ENCODE assay signal across 9 cellular contexts in the genomic region with DNA sequence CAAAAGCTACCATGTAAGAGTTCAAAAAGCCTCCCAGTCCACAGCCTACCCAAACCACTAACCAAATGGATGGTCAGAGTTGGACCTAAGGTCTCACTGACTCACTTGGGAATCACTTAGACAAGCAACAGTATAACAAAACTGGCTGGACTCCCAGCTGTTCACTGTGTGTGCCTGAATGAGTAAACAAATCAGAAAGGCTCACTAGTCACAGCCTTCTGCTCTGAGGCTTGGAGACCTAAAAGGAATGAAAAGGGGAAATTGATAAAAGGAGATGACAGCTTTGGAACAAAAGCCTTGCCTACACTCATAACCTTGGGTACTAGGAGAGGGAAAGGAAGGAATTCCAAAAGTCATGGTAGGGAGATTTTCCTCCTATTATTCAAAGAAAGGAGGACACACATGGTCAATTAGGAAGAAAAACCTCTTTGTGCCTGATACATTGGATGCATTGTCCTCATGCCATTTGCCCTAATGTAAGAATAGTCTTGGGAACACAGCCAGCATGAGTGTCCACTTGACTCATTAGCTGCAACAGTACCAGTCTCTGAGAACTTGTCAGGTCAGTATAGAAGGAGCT.
DNase-seq lines count a peak whose midpoint lies in the region; ATAC-seq lines count a peak whose summit lies in the region.
"Had no signal": no experiment of that assay in that cellular context is flagged by ENCODE, and none has a peak within 500 bp of the region (broad histone marks: within the 10 kb centered on the region; RNA-seq: fewer than 3 reads in every experiment).

No MANE protein-coding gene starts in this region.

- no peaks in the 10 kb centered on the region for H3K9me3 Mint-ChIP-seq in activated T-cell treated with anti-CD3 and anti-CD28 coated beads, Interleukin-2, amount 50 U/mL, for 24 hours
- H3K9me3 Mint-ChIP-seq in activated naive CD4-positive, alpha-beta T cell treated with anti-CD3 and anti-CD28 coated beads for 36 hours: no peaks in the 10 kb centered on the region
- no peaks in the 10 kb centered on the region for H3K9me3 Mint-ChIP-seq in stimulated activated naive CD8-positive, alpha-beta T cell treated with anti-CD3 and anti-CD28 coated beads, Interleukin-15, amount 100 ng/mL, for 72 hours

- intact Hi-C loops in right cardiac atrium (cut with DNase I): no loop called here
- intact Hi-C loops in activated naive CD4-positive, alpha-beta T cell treated with anti-CD3 and anti-CD28 coated beads for 36 hours (cut with micrococcal nuclease): no loop called here

- DNase-seq in HS-5 (ENCODE audit: low read depth) (peak; percentile 95), amniotic stem cell (lab: John Stamatoyannopoulos, UW) (peak; percentile 73), right cardiac atrium (peak in 1 of 3 donors; percentile 27), stromal cell of bone marrow (ENCODE audit: low read depth) (peak; percentile 99)
- DNase-seq in activated T-cell treated with anti-CD3 and anti-CD28 coated beads, Interleukin-2, amount 50 U/mL, for 24 hours: no peak
- DNase-seq in activated naive CD4-positive, alpha-beta T cell treated with anti-CD3 and anti-CD28 coated beads for 36 hours: no peak
- DNase-seq in stimulated activated CD4-positive, alpha-beta T cell treated with anti-CD3 and anti-CD28 coated beads, Interleukin-2, amount 100 ng/mL, for 24 hours: no peak
- no peak for DNase-seq in stimulated activated naive CD8-positive, alpha-beta T cell treated with anti-CD3 and anti-CD28 coated beads, Interleukin-15, amount 100 ng/mL, for 72 hours
- DNase-seq: OCI-M1 had no signal

- no peak overlapping the region for H3K27ac ChIP-seq in right cardiac atrium (ENCODE audit: low read length)

- no peak overlapping the region for H3K27ac Mint-ChIP-seq in activated T-cell treated with anti-CD3 and anti-CD28 coated beads, Interleukin-2, amount 50 U/mL, for 24 hours
- H3K27ac Mint-ChIP-seq in activated naive CD4-positive, alpha-beta T cell treated with anti-CD3 and anti-CD28 coated beads for 36 hours: no peak overlapping the region
- no peak overlapping the region for H3K27ac Mint-ChIP-seq in stimulated activated naive CD8-positive, alpha-beta T cell treated with anti-CD3 and anti-CD28 coated beads, Interleukin-15, amount 100 ng/mL, for 72 hours

- H3K4me3 Mint-ChIP-seq in activated T-cell treated with anti-CD3 and anti-CD28 coated beads, Interleukin-2, amount 50 U/mL, for 24 hours: no peak overlapping the region
- H3K4me3 Mint-ChIP-seq in activated naive CD4-positive, alpha-beta T cell treated with anti-CD3 and anti-CD28 coated beads for 36 hours: no peak overlapping the region
- H3K4me3 Mint-ChIP-seq in stimulated activated naive CD8-positive, alpha-beta T cell treated with anti-CD3 and anti-CD28 coated beads, Interleukin-15, amount 100 ng/mL, for 72 hours: no peak overlapping the region

- H3K4me1 ChIP-seq in right cardiac atrium (ENCODE audit: control insufficient read depth, insufficient read depth, low read length): no peaks in the 10 kb centered on the region

- H3K4me1 Mint-ChIP-seq in activated T-cell treated with anti-CD3 and anti-CD28 coated beads, Interleukin-2, amount 50 U/mL, for 24 hours (ENCODE audit: low read depth): no peaks in the 10 kb centered on the region
- H3K4me1 Mint-ChIP-seq in activated naive CD4-positive, alpha-beta T cell treated with anti-CD3 and anti-CD28 coated beads for 36 hours (ENCODE audit: low read depth): no peaks in the 10 kb centered on the region
- no peaks in the 10 kb centered on the region for H3K4me1 Mint-ChIP-seq in stimulated activated naive CD8-positive, alpha-beta T cell treated with anti-CD3 and anti-CD28 coated beads, Interleukin-15, amount 100 ng/mL, for 72 hours

- ATAC-seq in right cardiac atrium: peak; percentile 80 to 87
- ATAC-seq in stimulated activated naive CD8-positive, alpha-beta T cell treated with anti-CD3 and anti-CD28 coated beads, Interleukin-15, amount 100 ng/mL, for 72 hours: no peak

- H3K27me3 ChIP-seq in right cardiac atrium (ENCODE audit: control insufficient read depth, insufficient read depth): no peaks in the 10 kb centered on the region

- H3K27me3 Mint-ChIP-seq in activated T-cell treated with anti-CD3 and anti-CD28 coated beads, Interleukin-2, amount 50 U/mL, for 24 hours: peaks cover 16% of the 10 kb centered on the region
- peaks cover 9% of the 10 kb centered on the region for H3K27me3 Mint-ChIP-seq in activated naive CD4-positive, alpha-beta T cell treated with anti-CD3 and anti-CD28 coated beads for 36 hours (ENCODE audit: low read depth)
- peaks cover 13% of the 10 kb centered on the region for H3K27me3 Mint-ChIP-seq in stimulated activated naive CD8-positive, alpha-beta T cell treated with anti-CD3 and anti-CD28 coated beads, Interleukin-15, amount 100 ng/mL, for 72 hours

- no peak overlapping the region for H3K4me3 ChIP-seq in right cardiac atrium (ENCODE audit: low read length)

- no peaks in the 10 kb centered on the region for H3K36me3 Mint-ChIP-seq in activated T-cell treated with anti-CD3 and anti-CD28 coated beads, Interleukin-2, amount 50 U/mL, for 24 hours (ENCODE audit: low read depth)
- H3K36me3 Mint-ChIP-seq in activated naive CD4-positive, alpha-beta T cell treated with anti-CD3 and anti-CD28 coated beads for 36 hours (ENCODE audit: low read depth): no peaks in the 10 kb centered on the region

- CTCF ChIA-PET in activated naive CD4-positive, alpha-beta T cell treated with anti-CD3 and anti-CD28 coated beads for 36 hours (lab: Charles Lee): no interaction called here

- H3K9me3 ChIP-seq in right cardiac atrium (ENCODE audit: control insufficient read depth, low read length): no peaks in the 10 kb centered on the region

Comparison
In these comparisons a context has a peak if more than half of its experiments do, and no peak if none do; other contexts are left out.
1. DNase-seq: peak in HS-5 (single experiment), amniotic stem cell (single experiment) and stromal cell of bone marrow (single experiment); none in activated T-cell treated with anti-CD3 and anti-CD28 coated beads, Interleukin-2, amount 50 U/mL, for 24 hours (single experiment), activated naive CD4-positive, alpha-beta T cell treated with anti-CD3 and anti-CD28 coated beads for 36 hours (single experiment), stimulated activated CD4-positive, alpha-beta T cell treated with anti-CD3 and anti-CD28 coated beads, Interleukin-2, amount 100 ng/mL, for 24 hours (0 of 2) and stimulated activated naive CD8-positive, alpha-beta T cell treated with anti-CD3 and anti-CD28 coated beads, Interleukin-15, amount 100 ng/mL, for 72 hours (0 of 2).